18 cellular contexts compared by ENCODE assay signal in the genomic region with DNA sequence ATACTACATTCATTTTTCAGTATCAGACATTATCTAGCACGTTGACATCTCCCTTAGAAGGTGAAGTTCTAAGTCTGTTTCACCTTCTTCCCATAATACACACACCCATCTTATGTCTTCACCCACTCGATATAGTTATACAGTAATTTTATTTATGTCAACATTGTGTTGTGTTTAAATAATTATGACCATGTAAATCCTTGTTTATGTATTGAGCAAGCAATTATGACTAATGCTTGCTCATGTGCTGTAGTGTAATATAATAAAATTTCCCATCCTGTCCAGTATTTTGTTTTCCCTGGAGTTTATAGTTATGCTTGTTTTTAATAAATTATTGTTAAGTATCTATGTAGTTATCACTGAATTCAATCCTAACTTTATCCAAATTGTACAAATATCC.
"Had no signal": no experiment of that assay in that cellular context is flagged by ENCODE, and none has a peak within 500 bp of the region (broad histone marks: within the 10 kb centered on the region; RNA-seq: fewer than 3 reads in every experiment).

No MANE protein-coding gene starts in this region.

- H3K4me3 ChIP-seq: esophagus squamous epithelium, left lung, thyroid gland had no signal

- H3K4me1 ChIP-seq: esophagus squamous epithelium, left lung, thyroid gland had no signal

- H3K27me3 ChIP-seq: brain microvascular endothelial cell, left lung, thyroid gland had no signal

- H3K36me3 ChIP-seq: brain microvascular endothelial cell, esophagus squamous epithelium, left lung, thyroid gland had no signal

- ATAC-seq: activated CD8-positive, alpha-beta T cell treated with anti-CD3 and anti-CD28 coated beads, Interleukin-2, amount 10 ng/mL, durations not matched to agents 7 days and 5 days; left lung had no signal

- DNase-seq: activated CD4-positive, alpha-beta T cell treated with anti-CD3 and anti-CD28 coated beads, Interleukin-2, amount 10 ng/mL, durations not matched to agents 7 days and 5 days; activated CD8-positive, alpha-beta T cell treated with anti-CD3 and anti-CD28 coated beads, Interleukin-2, amount 10 ng/mL, durations not matched to agents 7 days and 5 days; activated naive CD4-positive, alpha-beta T cell treated with anti-CD3 and anti-CD28 coated beads for 36 hours; activated T-cell treated with anti-CD3 and anti-CD28 coated beads, Interleukin-2, amount 50 U/mL, for 24 hours; anterior cingulate cortex; brain microvascular endothelial cell; cortex of kidney; esophagus squamous epithelium; head of caudate nucleus; kidney; left lung; stimulated activated CD4-positive, alpha-beta T cell treated with anti-CD3 and anti-CD28 coated beads, Interleukin-12 subunit alpha, Interleukin-12 subunit beta, amount 100 ng/mL, for 4 hours; stimulated activated CD4-positive, alpha-beta T cell treated with anti-CD3 and anti-CD28 coated beads, Interleukin-1b, Interleukin-23, amount 100 ng/mL, for 48 hours; stimulated activated CD8-positive, alpha-beta memory T cell treated with anti-CD3 and anti-CD28 coated beads, Interleukin-4, amount 100 ng/mL, for 48 hours; stimulated activated naive CD4-positive, alpha-beta T cell; T1000; thyroid gland had no signal

- H3K27ac ChIP-seq: brain microvascular endothelial cell, esophagus squamous epithelium, left lung, thyroid gland had no signal

- H3K9me3 ChIP-seq: left lung, thyroid gland had no signal

- FAIRE-seq: frontal cortex, kidney had no signal
